ENCODE assay signal across 28 cellular contexts in genomic region chr10:84164442-84164841, GRCh38. TPM values are rescaled to one million over a fixed set of nuclear protein-coding genes. Genes with fewer than 3 reads are reported as not detected.
"Had no signal": no experiment of that assay in that cellular context is flagged by ENCODE, and none has a peak within 500 bp of the region (broad histone marks: within the 10 kb centered on the region; RNA-seq: fewer than 3 reads in every experiment).

No MANE protein-coding gene starts in this region.

- H3K4me1 Mint-ChIP-seq: activated CD4-positive, alpha-beta memory T cell treated with anti-CD3 and anti-CD28 coated beads, Interleukin-2, amount 10 ng/mL, durations not matched to agents 7 days and 5 days; activated CD4-positive, alpha-beta T cell treated with anti-CD3 and anti-CD28 coated beads for 36 hours; activated naive CD4-positive, alpha-beta T cell treated with anti-CD3 and anti-CD28 coated beads, Interleukin-2, amount 10 ng/mL, durations not matched to agents 7 days and 5 days; activated naive CD8-positive, alpha-beta T cell treated with anti-CD3 and anti-CD28 coated beads for 36 hours had no signal

- H3K36me3 Mint-ChIP-seq: activated naive CD4-positive, alpha-beta T cell treated with anti-CD3 and anti-CD28 coated beads, Interleukin-2, amount 10 ng/mL, durations not matched to agents 7 days and 5 days; activated naive CD8-positive, alpha-beta T cell treated with anti-CD3 and anti-CD28 coated beads for 36 hours had no signal

- H3K27me3 Mint-ChIP-seq: activated CD4-positive, alpha-beta T cell treated with anti-CD3 and anti-CD28 coated beads for 36 hours; activated naive CD8-positive, alpha-beta T cell treated with anti-CD3 and anti-CD28 coated beads for 36 hours had no signal

- ATAC-seq: activated CD4-positive, alpha-beta T cell treated with anti-CD3 and anti-CD28 coated beads for 36 hours; Panc1; Right ventricle myocardium inferior had no signal

- H3K4me2 ChIP-seq: KMS-11 had no signal

- DNase-seq: activated CD4-positive, alpha-beta memory T cell treated with anti-CD3 and anti-CD28 coated beads, Interleukin-2, amount 10 ng/mL, durations not matched to agents 7 days and 5 days; activated CD4-positive, alpha-beta T cell treated with anti-CD3 and anti-CD28 coated beads for 36 hours; activated CD4-positive, alpha-beta T cell treated with anti-CD3 and anti-CD28 coated beads, Interleukin-2, amount 50 U/mL, for 1 hour; activated gamma-delta T cell treated with Interleukin-2 at 50 U/mL for 16 hours; activated naive CD4-positive, alpha-beta T cell treated with anti-CD3 and anti-CD28 coated beads, Interleukin-2, amount 10 ng/mL, durations not matched to agents 7 days and 5 days; activated naive CD8-positive, alpha-beta T cell treated with anti-CD3 and anti-CD28 coated beads for 36 hours; activated T-cell treated with anti-CD3 and anti-CD28 coated beads for 4 hours; activated T-cell treated with anti-CD3 and anti-CD28 coated beads, Interleukin-2, amount 50 U/mL, for 48 hours; anterior cingulate cortex; MM.1S; NCI-H1105; NCI-H1436; NCI-H1694 treated with DMSO at 0.1 percent for 48 hours; NCI-H2029 treated with DMSO at 0.1 percent for 48 hours; NCI-H510A treated with DMSO at 0.1 percent for 48 hours; NCI-H69; OCI-M1; RPMI8226; T-helper 1 cell had no signal

- H3K4me3 Mint-ChIP-seq: activated CD4-positive, alpha-beta memory T cell treated with anti-CD3 and anti-CD28 coated beads, Interleukin-2, amount 10 ng/mL, durations not matched to agents 7 days and 5 days; activated CD4-positive, alpha-beta T cell treated with anti-CD3 and anti-CD28 coated beads for 36 hours; activated naive CD4-positive, alpha-beta T cell treated with anti-CD3 and anti-CD28 coated beads, Interleukin-2, amount 10 ng/mL, durations not matched to agents 7 days and 5 days; activated naive CD8-positive, alpha-beta T cell treated with anti-CD3 and anti-CD28 coated beads for 36 hours had no signal

- H3K27ac ChIP-seq: KMS-11, SK-N-MC, VCaP had no signal

- H3K27ac Mint-ChIP-seq: activated CD4-positive, alpha-beta memory T cell treated with anti-CD3 and anti-CD28 coated beads, Interleukin-2, amount 10 ng/mL, durations not matched to agents 7 days and 5 days; activated CD4-positive, alpha-beta T cell treated with anti-CD3 and anti-CD28 coated beads for 36 hours; activated naive CD4-positive, alpha-beta T cell treated with anti-CD3 and anti-CD28 coated beads, Interleukin-2, amount 10 ng/mL, durations not matched to agents 7 days and 5 days; activated naive CD8-positive, alpha-beta T cell treated with anti-CD3 and anti-CD28 coated beads for 36 hours; activated T-helper 2 cell treated with anti-CD3 and anti-CD28 coated beads, Interferon-gamma antibody, Interleukin-2, Interleukin-4, amounts not matched to agents 10 μg/mL and 5 μg/mL and 100 μg/mL, durations not matched to agents 14 hours and 24 hours and 36 hours had no signal

- H3K9ac ChIP-seq: KMS-11 had no signal

- H3K9me3 Mint-ChIP-seq: activated CD4-positive, alpha-beta memory T cell treated with anti-CD3 and anti-CD28 coated beads, Interleukin-2, amount 10 ng/mL, durations not matched to agents 7 days and 5 days; activated naive CD4-positive, alpha-beta T cell treated with anti-CD3 and anti-CD28 coated beads, Interleukin-2, amount 10 ng/mL, durations not matched to agents 7 days and 5 days; activated naive CD8-positive, alpha-beta T cell treated with anti-CD3 and anti-CD28 coated beads for 36 hours; activated T-helper 2 cell treated with anti-CD3 and anti-CD28 coated beads, Interferon-gamma antibody, Interleukin-2, Interleukin-4, amounts not matched to agents 10 μg/mL and 5 μg/mL and 100 μg/mL, durations not matched to agents 14 hours and 24 hours and 36 hours had no signal

- H3K4me3 ChIP-seq: SK-N-MC had no signal

RNA-seq across cellular contexts. Expression of gene GPR15LG, which starts 9.2 kb away (rescaled TPM):
- total RNA-seq: activated CD4-positive, alpha-beta memory T cell treated with anti-CD3 and anti-CD28 coated beads, Interleukin-2, amount 10 ng/mL, durations not matched to agents 7 days and 5 days; activated CD4-positive, alpha-beta T cell treated with anti-CD3 and anti-CD28 coated beads for 36 hours; activated CD8-positive, alpha-beta memory T cell treated with anti-CD3 and anti-CD28 coated beads for 36 hours; activated naive CD8-positive, alpha-beta T cell treated with anti-CD3 and anti-CD28 coated beads for 36 hours; activated T-helper 2 cell treated with anti-CD3 and anti-CD28 coated beads, Interferon-gamma antibody, Interleukin-2, Interleukin-4, amounts not matched to agents 10 μg/mL and 5 μg/mL and 100 μg/mL, durations not matched to agents 14 hours and 24 hours and 36 hours; cardiac septum; Right ventricle myocardium inferior; T-helper 2 cell treated with Interferon-gamma antibody and Interleukin-4, amounts not matched to agents 100 ng/mL and 5 ng/mL, for 36 hours had no signal

RNA-seq across cellular contexts. Expression of gene CDHR1, which starts 29.9 kb away (rescaled TPM):
- total RNA-seq: T-helper 2 cell treated with Interferon-gamma antibody and Interleukin-4, amounts not matched to agents 100 ng/mL and 5 ng/mL, for 36 hours had no signal
